Comparison of ENCODE assay signal across 24 cellular contexts in the genomic region with DNA sequence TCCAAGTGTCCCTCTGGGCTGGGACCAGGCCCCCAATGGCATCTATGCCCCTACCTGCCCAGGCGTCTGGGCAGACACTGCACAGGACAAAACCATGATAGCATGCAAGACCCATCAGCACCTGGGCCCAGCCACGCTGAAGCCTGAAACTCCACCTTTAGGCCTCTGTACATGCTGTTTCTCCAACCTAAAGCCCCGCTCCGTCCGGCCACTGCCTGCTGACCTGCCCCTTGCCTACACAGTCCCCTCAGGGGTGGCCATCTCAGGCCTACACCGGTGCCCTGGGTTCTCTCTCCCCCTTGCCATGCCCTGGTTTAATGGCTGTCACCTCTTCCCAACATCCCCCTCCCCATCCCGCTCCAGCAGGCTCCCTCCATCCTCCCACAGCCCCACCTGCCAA. TPM values are rescaled to one million over a fixed set of nuclear protein-coding genes. Genes with fewer than 3 reads are reported as not detected.
A peak's percentile ranks its signal among the peaks of the same experiment; 100 is the strongest.
DNase-seq lines count a peak whose midpoint lies in the region; ATAC-seq and TF ChIP-seq lines count a peak whose summit lies in the region.
"Had no signal": no experiment of that assay in that cellular context is flagged by ENCODE, and none has a peak within 500 bp of the region (broad histone marks: within the 10 kb centered on the region; RNA-seq: fewer than 3 reads in every experiment).

No MANE protein-coding gene starts in this region.

- H3K4me3 ChIP-seq in IMR-90 (ENCODE audit: insufficient read depth, low read depth, low read length) (no peak overlapping the region), endodermal cell (ENCODE audit: low read length) (no peak overlapping the region), MG63 (no peak overlapping the region)
- H3K4me3 ChIP-seq: A549; BLaER1 treated with 17β-estradiol and CSF1 and Interleukin-3, amounts not matched to agents 10 nM and 100 nM; GM23248 had no signal

- H3K36me3 Mint-ChIP-seq in activated CD4-positive, alpha-beta memory T cell treated with anti-CD3 and anti-CD28 coated beads, Interleukin-2, amount 10 ng/mL, durations not matched to agents 7 days and 5 days (ENCODE audit: low read depth): no peaks in the 10 kb centered on the region
- H3K36me3 Mint-ChIP-seq in activated CD4-positive, alpha-beta memory T cell treated with anti-CD3 and anti-CD28 coated beads for 36 hours: no peaks in the 10 kb centered on the region
- no peaks in the 10 kb centered on the region for H3K36me3 Mint-ChIP-seq in endodermal cell (ENCODE audit: low read depth)
- H3K36me3 Mint-ChIP-seq in osteocyte (ENCODE audit: unreplicated experiment): no peaks in the 10 kb centered on the region

- no peak overlapping the region for H3K4me2 ChIP-seq in IMR-90 (ENCODE audit: low read depth, low read length)
- H3K4me2 ChIP-seq: A549; BLaER1 treated with 17β-estradiol and CSF1 and Interleukin-3, amounts not matched to agents 10 nM and 100 nM had no signal

- in situ Hi-C loops in IMR-90 (cut with MboI; ENCODE audit: low sequenced_read_pairs): no loop called here

- no peak overlapping the region for H2BK15ac ChIP-seq in IMR-90 (ENCODE audit: low read depth, low read length)

- H2BK120ac ChIP-seq in IMR-90 (ENCODE audit: low read depth, low read length): no peak overlapping the region

- no peaks in the 10 kb centered on the region for H3K9me1 ChIP-seq in IMR-90 (ENCODE audit: insufficient read depth, low read length)

- H3K4me1 Mint-ChIP-seq in activated CD4-positive, alpha-beta memory T cell treated with anti-CD3 and anti-CD28 coated beads, Interleukin-2, amount 10 ng/mL, durations not matched to agents 7 days and 5 days: peaks cover 1% of the 10 kb centered on the region
- peaks cover 3% of the 10 kb centered on the region for H3K4me1 Mint-ChIP-seq in activated CD4-positive, alpha-beta memory T cell treated with anti-CD3 and anti-CD28 coated beads for 36 hours (ENCODE audit: low read depth)
- no peaks in the 10 kb centered on the region for H3K4me1 Mint-ChIP-seq in endodermal cell
- no peaks in the 10 kb centered on the region for H3K4me1 Mint-ChIP-seq in osteocyte (ENCODE audit: unreplicated experiment)

- no peak overlapping the region for H3K27ac ChIP-seq in IMR-90 (ENCODE audit: insufficient read depth, low read length)
- H3K27ac ChIP-seq in endodermal cell (ENCODE audit: low read depth, low read length): no peak overlapping the region
- H3K27ac ChIP-seq: 22Rv1; A549; BLaER1 treated with 17β-estradiol and CSF1 and Interleukin-3, amounts not matched to agents 10 nM and 100 nM; GM23248 had no signal

- no peaks in the 10 kb centered on the region for H3K79me1 ChIP-seq in IMR-90 (ENCODE audit: low read depth in 1 of 2, low read length in 2 of 2)

- TF ChIP-seq RAD21 in IMR-90 (IDR thresholded peaks at IDR 0.05; ENCODE audit: low read length): no peak

- no peaks in the 10 kb centered on the region for H4K20me1 ChIP-seq in IMR-90 (ENCODE audit: insufficient read depth, low read length)

- H4K8ac ChIP-seq in IMR-90 (ENCODE audit: low read depth in 2 of 2, low read length in 2 of 2): no peak overlapping the region

- intact Hi-C loops in activated CD4-positive, alpha-beta memory T cell treated with anti-CD3 and anti-CD28 coated beads for 36 hours (cut with micrococcal nuclease): no loop called here
- intact Hi-C loops in IMR-90 (cut with micrococcal nuclease): no loop called here

- H3K36me3 ChIP-seq in IMR-90 (ENCODE audit: control insufficient read depth, insufficient read depth, low read length): peaks cover 1% of the 10 kb centered on the region; the same call in 1 of the 2 replicates
- H3K36me3 ChIP-seq in endodermal cell (ENCODE audit: control insufficient read depth, insufficient read depth, low read length): no peaks in the 10 kb centered on the region
- no peaks in the 10 kb centered on the region for H3K36me3 ChIP-seq in MG63
- H3K36me3 ChIP-seq: BE2C; BLaER1 treated with 17β-estradiol and CSF1 and Interleukin-3, amounts not matched to agents 10 nM and 100 nM had no signal

- BruUV-seq in IMR-90 (replicated peaks; lab: Mats Ljungman, UMichigan): no TSS peak

- H3K9ac ChIP-seq in IMR-90 (ENCODE audit: low read depth, low read length) (no peak overlapping the region), endodermal cell (ENCODE audit: extremely low read depth, low read length, poor library complexity, severe bottlenecking) (no peak overlapping the region)
- H3K9ac ChIP-seq: BLaER1 treated with 17β-estradiol and CSF1 and Interleukin-3, amounts not matched to agents 10 nM and 100 nM; GM23248 had no signal

- H4K91ac ChIP-seq in IMR-90 (ENCODE audit: insufficient read depth, low read depth, low read length): no peak overlapping the region

- no peak overlapping the region for H2AK5ac ChIP-seq in IMR-90 (ENCODE audit: low read depth, low read length)

- H2BK20ac ChIP-seq in IMR-90 (ENCODE audit: low read depth, low read length): no peak overlapping the region

- H2AK9ac ChIP-seq in IMR-90 (replicated peaks; ENCODE audit: low read depth, low read length, poor library complexity): peak overlapping the region; percentile 11

- H2BK5ac ChIP-seq in IMR-90 (ENCODE audit: low read depth, low read length, poor library complexity, severe bottlenecking): no peak overlapping the region

- no peak overlapping the region for H3K4me3 Mint-ChIP-seq in activated CD4-positive, alpha-beta memory T cell treated with anti-CD3 and anti-CD28 coated beads, Interleukin-2, amount 10 ng/mL, durations not matched to agents 7 days and 5 days
- no peak overlapping the region for H3K4me3 Mint-ChIP-seq in activated CD4-positive, alpha-beta memory T cell treated with anti-CD3 and anti-CD28 coated beads for 36 hours
- no peak overlapping the region for H3K4me3 Mint-ChIP-seq in endodermal cell
- H3K4me3 Mint-ChIP-seq in osteocyte (ENCODE audit: unreplicated experiment): no peak overlapping the region
- H3K4me3 Mint-ChIP-seq: CD4-positive, alpha-beta T cell; CD8-positive, alpha-beta memory T cell had no signal

- no peak for ATAC-seq in IMR-90 (ENCODE audit: low read depth)
- ATAC-seq: A549, HCT116 had no signal

- H3K14ac ChIP-seq in IMR-90 (replicated peaks; ENCODE audit: low read depth, low read length): no peak overlapping the region

- POLR2A ChIA-PET in activated CD4-positive, alpha-beta memory T cell treated with anti-CD3 and anti-CD28 coated beads, Interleukin-2, amount 10 ng/mL, durations not matched to agents 7 days and 5 days (lab: Charles Lee): no interaction called here
- POLR2A ChIA-PET in activated CD4-positive, alpha-beta memory T cell treated with anti-CD3 and anti-CD28 coated beads for 36 hours (lab: Charles Lee): no interaction called here
- POLR2A ChIA-PET in IMR-90 (lab: Charles Lee; ENCODE audit: unreplicated experiment): no interaction called here

- TF ChIP-seq CTCF in IMR-90 (conservative IDR thresholded peaks at IDR 0.05; ENCODE audit: low read depth, low read length) (no peak), endodermal cell (conservative IDR thresholded peaks at IDR 0.05) (no peak), osteocyte (IDR thresholded peaks at IDR 0.05) (no peak)

- WGBS in IMR-90 (ENCODE audit: extremely low coverage in 2 of 2, insufficient read length in 1 of 2), 2 experiments: 70% methylated on average over 5 of the region's 7 CpGs; no CpG with 5 or more reads in 1 of the 2 experiments
- WGBS in endodermal cell (ENCODE audit: insufficient coverage in 1 of 2, insufficient read length in 1 of 2), 2 experiments: 71 to 78% methylated on average over 5 to 7 of the region's 7 CpGs

- dilution Hi-C loops in IMR-90 (cut with HindIII; ENCODE audit: low sequenced_read_pairs, unreplicated experiment): no loop called here

- H3K9me3 ChIP-seq in IMR-90 (ENCODE audit: control insufficient read depth, insufficient read depth, low read length): no peaks in the 10 kb centered on the region
- no peaks in the 10 kb centered on the region for H3K9me3 ChIP-seq in endodermal cell (ENCODE audit: control insufficient read depth, low read length)
- H3K9me3 ChIP-seq in MG63: no peaks in the 10 kb centered on the region
- H3K9me3 ChIP-seq: A549; BE2C; BLaER1 treated with 17β-estradiol and CSF1 and Interleukin-3, amounts not matched to agents 10 nM and 100 nM had no signal

- H4K5ac ChIP-seq in IMR-90 (ENCODE audit: low read depth, low read length): no peak overlapping the region

- CTCF ChIA-PET in activated CD4-positive, alpha-beta memory T cell treated with anti-CD3 and anti-CD28 coated beads, Interleukin-2, amount 10 ng/mL, durations not matched to agents 7 days and 5 days (lab: Charles Lee): no interaction called here
- CTCF ChIA-PET in activated CD4-positive, alpha-beta memory T cell treated with anti-CD3 and anti-CD28 coated beads for 36 hours (lab: Charles Lee): no interaction called here
- CTCF ChIA-PET in IMR-90 (lab: Yijun Ruan, JAX): no interaction called here

- peaks cover 19% of the 10 kb centered on the region for H3K27me3 ChIP-seq in IMR-90 (ENCODE audit: control insufficient read depth, insufficient read depth, low read length)
- H3K27me3 ChIP-seq in endodermal cell (ENCODE audit: control insufficient read depth, insufficient read depth, low read length, poor library complexity, severe bottlenecking): no peaks in the 10 kb centered on the region
- no peaks in the 10 kb centered on the region for H3K27me3 ChIP-seq in MG63
- H3K27me3 ChIP-seq: BLaER1 treated with 17β-estradiol and CSF1 and Interleukin-3, amounts not matched to agents 10 nM and 100 nM had no signal

- H3K4me1 ChIP-seq in IMR-90 (ENCODE audit: control insufficient read depth, insufficient read depth, low read length): peaks cover 1% of the 10 kb centered on the region; the same call in 1 of the 2 replicates
- H3K4me1 ChIP-seq in endodermal cell (ENCODE audit: control insufficient read depth, insufficient read depth, low read length): no peaks in the 10 kb centered on the region
- H3K4me1 ChIP-seq: A549; BE2C; BLaER1 treated with 17β-estradiol and CSF1 and Interleukin-3, amounts not matched to agents 10 nM and 100 nM had no signal

- no peak overlapping the region for H3K56ac ChIP-seq in IMR-90 (ENCODE audit: extremely low read depth, insufficient read depth, low read length)

- H3K27ac Mint-ChIP-seq in activated CD4-positive, alpha-beta memory T cell treated with anti-CD3 and anti-CD28 coated beads, Interleukin-2, amount 10 ng/mL, durations not matched to agents 7 days and 5 days: no peak overlapping the region
- no peak overlapping the region for H3K27ac Mint-ChIP-seq in activated CD4-positive, alpha-beta memory T cell treated with anti-CD3 and anti-CD28 coated beads for 36 hours
- H3K27ac Mint-ChIP-seq in endodermal cell (no peak overlapping the region), osteocyte (ENCODE audit: unreplicated experiment) (no peak overlapping the region)
- H3K27ac Mint-ChIP-seq: CD14-positive monocyte; CD4-positive, alpha-beta T cell; CD8-positive, alpha-beta memory T cell had no signal

- H3K23ac ChIP-seq in IMR-90 (ENCODE audit: low read depth, low read length): no peak overlapping the region

- H3K9me3 Mint-ChIP-seq in activated CD4-positive, alpha-beta memory T cell treated with anti-CD3 and anti-CD28 coated beads, Interleukin-2, amount 10 ng/mL, durations not matched to agents 7 days and 5 days: no peaks in the 10 kb centered on the region
- H3K9me3 Mint-ChIP-seq in activated CD4-positive, alpha-beta memory T cell treated with anti-CD3 and anti-CD28 coated beads for 36 hours: no peaks in the 10 kb centered on the region
- H3K9me3 Mint-ChIP-seq in endodermal cell: no peaks in the 10 kb centered on the region
- no peaks in the 10 kb centered on the region for H3K9me3 Mint-ChIP-seq in osteocyte (ENCODE audit: unreplicated experiment)
- H3K9me3 Mint-ChIP-seq: CD4-positive, alpha-beta T cell; CD8-positive, alpha-beta memory T cell had no signal

- H3K4ac ChIP-seq in IMR-90 (ENCODE audit: low read depth, low read length): no peak overlapping the region

- H3K18ac ChIP-seq in IMR-90 (ENCODE audit: low read depth, low read length): no peak overlapping the region

- H3K27me3 Mint-ChIP-seq in activated CD4-positive, alpha-beta memory T cell treated with anti-CD3 and anti-CD28 coated beads, Interleukin-2, amount 10 ng/mL, durations not matched to agents 7 days and 5 days: peaks cover 52% of the 10 kb centered on the region
- H3K27me3 Mint-ChIP-seq in activated CD4-positive, alpha-beta memory T cell treated with anti-CD3 and anti-CD28 coated beads for 36 hours: peaks cover 50% of the 10 kb centered on the region
- H3K27me3 Mint-ChIP-seq in endodermal cell (ENCODE audit: insufficient read depth) (peaks cover 28% of the 10 kb centered on the region), osteocyte (ENCODE audit: unreplicated experiment) (peaks cover 56% of the 10 kb centered on the region)

- H2AFZ ChIP-seq in IMR-90 (replicated peaks; ENCODE audit: low read length, poor library complexity): no peak overlapping the region
- H2AFZ ChIP-seq: GM23248 had no signal

- no peak for TF ChIP-seq POLR2A in IMR-90 (IDR thresholded peaks at IDR 0.05; ENCODE audit: low read depth, low read length)

- peak; percentile 7 for DNase-seq in activated CD4-positive, alpha-beta memory T cell treated with anti-CD3 and anti-CD28 coated beads, Interleukin-2, amount 10 ng/mL, durations not matched to agents 7 days and 5 days
- DNase-seq in activated CD4-positive, alpha-beta memory T cell treated with anti-CD3 and anti-CD28 coated beads for 36 hours: no peak
- DNase-seq in IMR-90 (no peak), endodermal cell (peak; percentile 28), osteocyte (ENCODE audit: extremely low spot score, unreplicated experiment) (peak; percentile 76), MG63 (no peak), amniotic stem cell (lab: John Stamatoyannopoulos, UW) (no peak), NCI-H774 (lab: John Stamatoyannopoulos, UW) (no peak)
- DNase-seq: ACHN; AML-193; BE2C; CD4-positive, alpha-beta T cell; CD8-positive, alpha-beta memory T cell; DMS53; DMS79 treated with DMSO at 0.1 percent for 48 hours; GF-D8; GM23248; H7 had no signal

RNA-seq across cellular contexts. Expression of gene GJA3, which starts 15.3 kb away (rescaled TPM):
- under 1 TPM; 0.13 to 0.23 TPM for total RNA-seq in activated CD4-positive, alpha-beta memory T cell treated with anti-CD3 and anti-CD28 coated beads, Interleukin-2, amount 10 ng/mL, durations not matched to agents 7 days and 5 days
- under 1 TPM; 0.14 to 0.29 TPM for total RNA-seq in activated CD4-positive, alpha-beta memory T cell treated with anti-CD3 and anti-CD28 coated beads for 36 hours
- total RNA-seq in IMR-90 (2012; rRNA removed): 2.7 and 3.6 TPM in 2 replicates
- polyA plus RNA-seq in IMR-90 (2012; rRNA removed): 1.2 and 1.5 TPM in 2 replicates
- 0.80 and 1.1 TPM in 2 replicates for polyA plus RNA-seq in IMR-90 (2012; cell fraction: cytosol; rRNA removed)
- polyA plus RNA-seq in IMR-90 (2012; cell fraction: nucleus; rRNA removed; ENCODE audit: low replicate concordance): 0.63 and 0.79 TPM in 2 replicates
- under 1 TPM; 0.07 to 0.09 TPM for total RNA-seq in endodermal cell
- polyA plus RNA-seq in endodermal cell (2013, experiment 1 of 2): not detected
- polyA plus RNA-seq in endodermal cell (2013, experiment 2 of 2): 0.08 TPM
- total RNA-seq in osteocyte: not detected in 2 replicates
- 2.3 and 3.3 TPM in 2 replicates for total RNA-seq in MG63 (2014; rRNA removed; shearing (Covaris generic); ENCODE audit: low replicate concordance)
- total RNA-seq: CD4-positive, alpha-beta T cell had no signal
- polyA plus RNA-seq: CD14-positive monocyte had no signal

RNA-seq across cellular contexts. Expression of gene GJB2, which starts 47.2 kb away (rescaled TPM):
- 1 to 10 TPM; 5.6 to 5.8 TPM for total RNA-seq in activated CD4-positive, alpha-beta memory T cell treated with anti-CD3 and anti-CD28 coated beads, Interleukin-2, amount 10 ng/mL, durations not matched to agents 7 days and 5 days
- total RNA-seq in activated CD4-positive, alpha-beta memory T cell treated with anti-CD3 and anti-CD28 coated beads for 36 hours: 1 to 10 TPM; 5.0 to 5.1 TPM
- total RNA-seq in IMR-90 (2012; rRNA removed) (under 0.01 TPM in 2 replicates), endodermal cell (under 1 TPM; 0.26 to 0.82 TPM), osteocyte (0.27 TPM in 1 of 2 replicates, not detected in the other)
- polyA plus RNA-seq in IMR-90 (2012; rRNA removed): 0.09 and 0.17 TPM in 2 replicates
- 0.10 and 0.30 TPM in 2 replicates for polyA plus RNA-seq in IMR-90 (2012; cell fraction: cytosol; rRNA removed)
- polyA plus RNA-seq in IMR-90 (2012; cell fraction: nucleus; rRNA removed; ENCODE audit: low replicate concordance): 0.52 and 2.5 TPM in 2 replicates
- 0.28 TPM for polyA plus RNA-seq in endodermal cell (2013, experiment 1 of 2)
- 0.25 TPM for polyA plus RNA-seq in endodermal cell (2013, experiment 2 of 2)
- total RNA-seq in MG63 (2014; rRNA removed; shearing (Covaris generic); ENCODE audit: low replicate concordance): 0.13 TPM in 1 of 2 replicates, not detected in the other
- total RNA-seq: G401 had no signal
- polyA plus RNA-seq: CD14-positive monocyte; CD8-positive, alpha-beta memory T cell had no signal

Comparison
In these comparisons a context has a peak if more than half of its experiments do, and no peak if none do; other contexts are left out.
1. DNase-seq: peak in activated CD4-positive, alpha-beta memory T cell treated with anti-CD3 and anti-CD28 coated beads, Interleukin-2, amount 10 ng/mL, durations not matched to agents 7 days and 5 days (single experiment), endodermal cell (single experiment) and osteocyte (single experiment); none in activated CD4-positive, alpha-beta memory T cell treated with anti-CD3 and anti-CD28 coated beads for 36 hours (single experiment), IMR-90 (single experiment), MG63 (single experiment), amniotic stem cell (single experiment) and NCI-H774 (single experiment).